ENCODE assay signal across 30 cellular contexts in the genomic region with DNA sequence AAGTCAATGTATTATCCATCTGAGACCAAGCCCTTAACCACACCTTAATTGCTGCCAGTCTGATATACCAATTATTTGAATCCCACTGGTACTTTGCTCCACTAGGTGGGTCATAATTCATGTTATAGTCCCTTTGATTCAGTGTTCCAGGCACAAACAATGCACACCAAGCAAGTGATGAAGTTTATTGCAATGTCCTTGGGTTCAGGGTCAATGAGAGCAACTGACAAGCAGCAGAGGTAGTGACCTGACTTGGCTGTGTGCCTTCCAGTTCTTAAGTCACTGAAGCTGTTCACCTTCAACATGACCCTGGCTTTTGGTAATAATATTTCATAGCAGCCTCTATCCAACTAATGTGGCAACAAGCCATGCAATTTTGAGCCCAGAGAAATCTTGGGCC. TPM values are rescaled to one million over a fixed set of nuclear protein-coding genes. Genes with fewer than 3 reads are reported as not detected.
"Had no signal": no experiment of that assay in that cellular context is flagged by ENCODE, and none has a peak within 500 bp of the region (broad histone marks: within the 10 kb centered on the region; RNA-seq: fewer than 3 reads in every experiment).

No MANE protein-coding gene starts in this region.

- ATAC-seq: activated CD4-positive, CD25-positive, alpha-beta regulatory T cell treated with anti-CD3 and anti-CD28 coated beads, Interleukin-2, amount 50 U/mL, for 24 hours; activated CD8-positive, alpha-beta T cell treated with anti-CD3 and anti-CD28 coated beads for 36 hours; activated T-cell treated with anti-CD3 and anti-CD28 coated beads, Interleukin-2, amount 50 U/mL, for 4 hours; activated T-helper 17 cell treated with anti-CD3 and anti-CD28 coated beads, Interleukin-2, amount 50 U/mL, for 72 hours; body of pancreas; effector memory CD8-positive, alpha-beta T cell; T-helper 17 cell had no signal

- DNase-seq: activated B cell treated with CpG ODN at 0.5 μM for 24 hours; activated CD4-positive, alpha-beta T cell treated with anti-CD3 and anti-CD28 coated beads for 48 hours; activated CD4-positive, alpha-beta T cell treated with anti-CD3 and anti-CD28 coated beads, Interleukin-2, amount 50 U/mL, for 1 hour; activated CD4-positive, alpha-beta T cell treated with anti-CD3 and anti-CD28 coated beads, Interleukin-2, amount 50 U/mL, for 48 hours; activated CD8-positive, alpha-beta memory T cell treated with anti-CD3 and anti-CD28 coated beads for 24 hours; activated CD8-positive, alpha-beta T cell treated with anti-CD3 and anti-CD28 coated beads for 36 hours; activated effector memory CD4-positive, alpha-beta T cell treated with Interleukin-2 at 50 U/mL for 16 hours; activated gamma-delta T cell treated with Interleukin-2 at 50 U/mL for 16 hours; activated naive CD4-positive, alpha-beta T cell treated with anti-CD3 and anti-CD28 coated beads, Interleukin-2, amount 50 U/mL, for 16 hours; activated naive CD4-positive, alpha-beta T cell treated with Interleukin-2 at 50 U/mL for 16 hours; activated T-cell treated with anti-CD3 and anti-CD28 coated beads, Interleukin-2, amount 50 U/mL, for 4 hours; amygdala; aorta; body of pancreas; caudate nucleus; cortex of kidney; dermis blood vessel endothelial cell; effector CD4-positive, alpha-beta T cell; effector memory CD8-positive, alpha-beta T cell; erythroblast; T-helper 1 cell; T-helper 17 cell; T1000; WERI-Rb-1 had no signal

- H3K4me1 ChIP-seq: body of pancreas had no signal

- H3K4me3 ChIP-seq: body of pancreas, esophagus muscularis mucosa had no signal

- H3K27me3 ChIP-seq: body of pancreas, esophagus muscularis mucosa had no signal

- H3K9me3 ChIP-seq: body of pancreas, esophagus muscularis mucosa had no signal

- H3K27ac ChIP-seq: body of pancreas, esophagus muscularis mucosa, WERI-Rb-1 had no signal

- H3K36me3 ChIP-seq: esophagus muscularis mucosa, WERI-Rb-1 had no signal

RNA-seq across cellular contexts. Expression of a gene that starts 3.3 kb away (rescaled TPM):
- total RNA-seq: activated B cell treated with CpG ODN at 0.5 μM for 24 hours; activated CD8-positive, alpha-beta T cell treated with anti-CD3 and anti-CD28 coated beads for 36 hours; activated T-cell treated with anti-CD3 and anti-CD28 coated beads, Interleukin-2, amount 50 U/mL, for 4 hours; activated T-helper 17 cell treated with anti-CD3 and anti-CD28 coated beads, Interleukin-2, amount 50 U/mL, for 72 hours; body of pancreas; chondrocyte; dermis blood vessel endothelial cell; fibroblast of villous mesenchyme; frontal cortex had no signal
